15 cellular contexts compared by ENCODE assay signal in the genomic region with DNA sequence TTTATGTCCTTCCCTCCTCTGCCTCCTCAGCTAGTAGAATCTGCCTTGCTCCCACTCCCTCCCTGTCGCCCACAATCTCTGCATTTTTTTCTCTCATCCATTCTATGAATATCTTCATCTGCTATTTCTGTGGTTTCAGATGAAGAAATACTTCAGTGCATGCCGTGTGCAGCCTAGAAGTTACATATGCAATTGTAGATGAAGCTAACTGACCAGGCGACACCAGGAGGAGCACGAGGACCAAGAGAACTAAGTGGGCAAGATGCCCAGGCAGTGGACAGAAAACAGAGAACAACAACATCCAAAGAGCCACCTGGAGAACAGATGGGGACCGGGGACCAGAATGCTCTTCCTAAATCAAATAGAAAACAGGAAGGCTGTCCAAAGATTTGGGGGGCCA.
DNase-seq lines count a peak whose midpoint lies in the region; ATAC-seq and TF ChIP-seq lines count a peak whose summit lies in the region.
"Had no signal": no experiment of that assay in that cellular context is flagged by ENCODE, and none has a peak within 500 bp of the region (broad histone marks: within the 10 kb centered on the region; RNA-seq: fewer than 3 reads in every experiment).

No MANE protein-coding gene starts in this region.

- H3K4me3 ChIP-seq in BJ (ENCODE audit: low read depth, low read length): no peak overlapping the region
- H3K4me3 ChIP-seq in mammary epithelial cell (replicated peaks in 1 of 3; ENCODE audit: insufficient read depth in 1 of 3, low read depth in 2 of 3, low read length in 3 of 3): no peak overlapping the region
- no peak overlapping the region for H3K4me3 ChIP-seq in neural progenitor cell
- H3K4me3 ChIP-seq: BLaER1, tibial artery had no signal

- H3K9me3 ChIP-seq in mammary epithelial cell (replicated peaks; ENCODE audit: insufficient read depth, low read length) (no peaks in the 10 kb centered on the region), neural progenitor cell (ENCODE audit: low read depth) (no peaks in the 10 kb centered on the region)
- H3K9me3 ChIP-seq: BLaER1, tibial artery had no signal

- ATAC-seq in GM18858 (IDR thresholded peaks at IDR 0.05; ENCODE audit: unreplicated experiment): no peak
- ATAC-seq in activated T-cell treated with anti-CD3 and anti-CD28 coated beads, Interleukin-2, amount 50 U/mL, for 72 hours (replicated peaks in 1 of 2): no peak
- no peak for ATAC-seq in activated CD8-positive, alpha-beta T cell treated with anti-CD3 and anti-CD28 coated beads, Interleukin-2, amount 10 ng/mL, durations not matched to agents 7 days and 5 days

- H3K9ac ChIP-seq in mammary epithelial cell (ENCODE audit: insufficient read depth, low read length) (no peak overlapping the region), neural progenitor cell (no peak overlapping the region)
- H3K9ac ChIP-seq: BLaER1 had no signal

- H3K9me3 Mint-ChIP-seq in neural progenitor cell: no peaks in the 10 kb centered on the region
- no peaks in the 10 kb centered on the region for H3K9me3 Mint-ChIP-seq in activated T-cell treated with anti-CD3 and anti-CD28 coated beads, Interleukin-2, amount 50 U/mL, for 72 hours
- H3K9me3 Mint-ChIP-seq in activated CD8-positive, alpha-beta T cell treated with anti-CD3 and anti-CD28 coated beads, Interleukin-2, amount 10 ng/mL, durations not matched to agents 7 days and 5 days (ENCODE audit: insufficient read depth): no peaks in the 10 kb centered on the region

- H3K36me3 Mint-ChIP-seq in neural progenitor cell: no peaks in the 10 kb centered on the region
- H3K36me3 Mint-ChIP-seq in activated T-cell treated with anti-CD3 and anti-CD28 coated beads, Interleukin-2, amount 50 U/mL, for 72 hours (ENCODE audit: insufficient read depth in 2 of 2): no peaks in the 10 kb centered on the region
- H3K36me3 Mint-ChIP-seq in activated CD8-positive, alpha-beta T cell treated with anti-CD3 and anti-CD28 coated beads, Interleukin-2, amount 10 ng/mL, durations not matched to agents 7 days and 5 days (ENCODE audit: low read depth): no peaks in the 10 kb centered on the region
- H3K36me3 Mint-ChIP-seq: mesothelial cell of epicardium had no signal

- CTCF ChIA-PET in BJ (lab: Yijun Ruan, JAX) (no interaction called here), mammary epithelial cell (lab: Charles Lee; ENCODE audit: low non-redundant PET) (interaction anchor here (0.6 kb wide), 2 partner anchors 12 to 38 kb away, joined by 5 read pairs; no protein-coding TSS in a partner anchor)
- CTCF ChIA-PET in activated CD8-positive, alpha-beta T cell treated with anti-CD3 and anti-CD28 coated beads, Interleukin-2, amount 10 ng/mL, durations not matched to agents 7 days and 5 days (lab: Charles Lee): interaction anchor here (0.8 kb wide), 1 partner anchor 11 kb away, joined by 3 read pairs; no protein-coding TSS in a partner anchor

- WGBS in mammary epithelial cell (ENCODE audit: low coverage, missing lambda C conversion rate): 31% methylated on average over 5 of the region's 5 CpGs

- peaks cover 2% of the 10 kb centered on the region for H3K27me3 Mint-ChIP-seq in neural progenitor cell (ENCODE audit: insufficient read depth, low read depth)
- H3K27me3 Mint-ChIP-seq in activated T-cell treated with anti-CD3 and anti-CD28 coated beads, Interleukin-2, amount 50 U/mL, for 72 hours (ENCODE audit: low read depth): peaks cover 35% of the 10 kb centered on the region
- peaks cover 18% of the 10 kb centered on the region for H3K27me3 Mint-ChIP-seq in activated CD8-positive, alpha-beta T cell treated with anti-CD3 and anti-CD28 coated beads, Interleukin-2, amount 10 ng/mL, durations not matched to agents 7 days and 5 days (ENCODE audit: low read depth)

- POLR2A ChIA-PET in BJ (lab: Charles Lee): no interaction called here
- POLR2A ChIA-PET in activated CD8-positive, alpha-beta T cell treated with anti-CD3 and anti-CD28 coated beads, Interleukin-2, amount 10 ng/mL, durations not matched to agents 7 days and 5 days (lab: Charles Lee): interaction anchor here (0.5 kb wide), 1 partner anchor 24 kb away, joined by 3 read pairs; no protein-coding TSS in a partner anchor

- 0 out of 2 replicates have a peak, but pooled peaks have one; percentile 7 for TF ChIP-seq CTCF in BJ (IDR thresholded peaks at IDR 0.05; ENCODE audit: insufficient read depth, low read depth, low read length)
- peak in 1 of 2 donors; percentile 27 for TF ChIP-seq CTCF in mammary epithelial cell (conservative IDR thresholded peaks at IDR 0.05 in 1 of 2, IDR thresholded peaks at IDR 0.05 in 1 of 2; ENCODE audit: extremely low read depth in 1 of 2, insufficient read depth in 1 of 2, low read depth in 1 of 2, low read length in 2 of 2)
- TF ChIP-seq CTCF in neural progenitor cell (IDR thresholded peaks at IDR 0.05): no peak

- no TSS peak for BruUV-seq in mammary epithelial cell (replicated peaks; lab: Mats Ljungman, UMichigan)

- H3K79me2 ChIP-seq in mammary epithelial cell (ENCODE audit: insufficient read depth, low read length): no peaks in the 10 kb centered on the region
- H3K79me2 ChIP-seq in neural progenitor cell (ENCODE audit: low read depth): no peaks in the 10 kb centered on the region

- in situ Hi-C loops in mammary epithelial cell (cut with MboI; ENCODE audit: low sequenced_read_pairs in 2 of 2): no loop called here

- no peaks in the 10 kb centered on the region for H3K27me3 ChIP-seq in BJ (ENCODE audit: control insufficient read depth, insufficient read depth, low read length)
- H3K27me3 ChIP-seq in mammary epithelial cell (ENCODE audit: insufficient read depth, low read length): no peaks in the 10 kb centered on the region
- no peaks in the 10 kb centered on the region for H3K27me3 ChIP-seq in neural progenitor cell
- H3K27me3 ChIP-seq: BLaER1 had no signal

- no peak overlapping the region for H3K4me3 Mint-ChIP-seq in neural progenitor cell
- no peak overlapping the region for H3K4me3 Mint-ChIP-seq in activated T-cell treated with anti-CD3 and anti-CD28 coated beads, Interleukin-2, amount 50 U/mL, for 72 hours
- H3K4me3 Mint-ChIP-seq in activated CD8-positive, alpha-beta T cell treated with anti-CD3 and anti-CD28 coated beads, Interleukin-2, amount 10 ng/mL, durations not matched to agents 7 days and 5 days: no peak overlapping the region
- H3K4me3 Mint-ChIP-seq: mesothelial cell of epicardium had no signal

- dilution Hi-C loops in mammary epithelial cell (cut with HindIII; ENCODE audit: low sequenced_read_pairs): no loop called here

- peak overlapping the region; percentile 42 for H3K4me2 ChIP-seq in mammary epithelial cell (ENCODE audit: insufficient read depth, low read depth, low read length)
- no peak overlapping the region for H3K4me2 ChIP-seq in neural progenitor cell
- H3K4me2 ChIP-seq: BLaER1 had no signal

- DNase-seq in BJ (ENCODE audit: low read depth) (no peak), HT1080 (ENCODE audit: low read depth) (peak; percentile 49), mammary epithelial cell (peak; percentile 71), neural progenitor cell (ENCODE audit: low spot score) (no peak), SKM-1 treated with dmso at 0.1 percent for 144 hours (lab: John Stamatoyannopoulos, UW; ENCODE audit: unreplicated experiment) (no peak)
- no peak for DNase-seq in activated T-cell treated with anti-CD3 and anti-CD28 coated beads, Interleukin-2, amount 50 U/mL, for 72 hours
- DNase-seq in activated CD8-positive, alpha-beta T cell treated with anti-CD3 and anti-CD28 coated beads, Interleukin-2, amount 10 ng/mL, durations not matched to agents 7 days and 5 days: no peak
- DNase-seq: activated CD4-positive, alpha-beta T cell treated with anti-CD3 and anti-CD28 coated beads for 48 hours; KBM-7; NCI-H1694 treated with DMSO at 0.1 percent for 48 hours; NCI-H69; tibial artery had no signal

- H4K20me1 ChIP-seq in mammary epithelial cell (ENCODE audit: insufficient read depth, low read length) (no peaks in the 10 kb centered on the region), neural progenitor cell (ENCODE audit: low read depth) (no peaks in the 10 kb centered on the region)
- H4K20me1 ChIP-seq: BLaER1 had no signal

- H3K4me1 ChIP-seq in mammary epithelial cell (ENCODE audit: insufficient read depth, low read length) (peaks cover 19% of the 10 kb centered on the region), neural progenitor cell (peaks cover 8% of the 10 kb centered on the region)
- H3K4me1 ChIP-seq: BLaER1, tibial artery had no signal

- H3K36me3 ChIP-seq in BJ (ENCODE audit: control insufficient read depth, insufficient read depth, low read length) (no peaks in the 10 kb centered on the region), mammary epithelial cell (ENCODE audit: insufficient read depth, low read length) (no peaks in the 10 kb centered on the region), neural progenitor cell (no peaks in the 10 kb centered on the region)
- H3K36me3 ChIP-seq: BLaER1, tibial artery had no signal

- no peak overlapping the region for H3K27ac Mint-ChIP-seq in neural progenitor cell
- H3K27ac Mint-ChIP-seq in activated T-cell treated with anti-CD3 and anti-CD28 coated beads, Interleukin-2, amount 50 U/mL, for 72 hours: no peak overlapping the region
- no peak overlapping the region for H3K27ac Mint-ChIP-seq in activated CD8-positive, alpha-beta T cell treated with anti-CD3 and anti-CD28 coated beads, Interleukin-2, amount 10 ng/mL, durations not matched to agents 7 days and 5 days
- H3K27ac Mint-ChIP-seq: mesothelial cell of epicardium had no signal

- H3K4me1 Mint-ChIP-seq in neural progenitor cell: peaks cover 8% of the 10 kb centered on the region
- no peaks in the 10 kb centered on the region for H3K4me1 Mint-ChIP-seq in activated T-cell treated with anti-CD3 and anti-CD28 coated beads, Interleukin-2, amount 50 U/mL, for 72 hours (ENCODE audit: low read depth)
- no peaks in the 10 kb centered on the region for H3K4me1 Mint-ChIP-seq in activated CD8-positive, alpha-beta T cell treated with anti-CD3 and anti-CD28 coated beads, Interleukin-2, amount 10 ng/mL, durations not matched to agents 7 days and 5 days (ENCODE audit: low read depth)

- H3K27ac ChIP-seq in mammary epithelial cell (ENCODE audit: insufficient read depth, low read depth, low read length) (no peak overlapping the region), neural progenitor cell (no peak overlapping the region)
- H3K27ac ChIP-seq: BLaER1, tibial artery had no signal

- H3F3A ChIP-seq in neural progenitor cell (ENCODE audit: low read depth): no peaks in the 10 kb centered on the region

- peak overlapping the region; percentile 36 for H2AFZ ChIP-seq in mammary epithelial cell (ENCODE audit: low read depth, low read length)
- peak overlapping the region; percentile 83 for H2AFZ ChIP-seq in neural progenitor cell (replicated peaks)

- intact Hi-C loops in mammary epithelial cell (cut with micrococcal nuclease): no loop called here

Comparison
In these comparisons a context has a peak if more than half of its experiments do, and no peak if none do; other contexts are left out.
1. DNase-seq: peak in HT1080 (single experiment) and mammary epithelial cell (single experiment); none in BJ (single experiment), neural progenitor cell (single experiment), SKM-1 treated with dmso at 0.1 percent for 144 hours (single experiment), activated T-cell treated with anti-CD3 and anti-CD28 coated beads, Interleukin-2, amount 50 U/mL, for 72 hours (0 of 2) and activated CD8-positive, alpha-beta T cell treated with anti-CD3 and anti-CD28 coated beads, Interleukin-2, amount 10 ng/mL, durations not matched to agents 7 days and 5 days (single experiment).